28 cellular contexts compared by ENCODE assay signal in the genomic region with DNA sequence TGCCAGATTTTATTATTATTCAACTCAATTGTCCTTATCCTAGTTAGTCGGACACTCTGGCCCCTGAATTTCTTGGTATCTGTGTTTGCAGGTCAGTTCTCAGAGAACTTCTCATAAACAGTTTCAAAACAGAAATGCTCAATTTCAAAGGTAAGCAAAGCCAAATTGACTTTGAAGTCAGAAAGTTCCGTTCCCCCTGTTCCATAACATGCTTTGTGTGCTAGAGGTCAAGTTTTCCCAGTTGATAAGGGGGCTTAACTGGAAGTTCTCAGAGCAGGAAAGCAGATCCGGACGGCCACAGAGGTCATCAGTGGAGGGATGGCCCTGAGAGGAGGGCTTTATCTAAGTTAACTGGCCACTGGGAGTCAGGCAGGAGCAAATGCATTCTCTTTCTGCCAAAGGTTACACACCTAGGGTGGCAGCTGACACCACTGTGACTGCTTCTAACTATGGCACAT.
"Had no signal": no experiment of that assay in that cellular context is flagged by ENCODE, and none has a peak within 500 bp of the region (broad histone marks: within the 10 kb centered on the region; RNA-seq: fewer than 3 reads in every experiment).

No MANE protein-coding gene starts in this region.

- H3K4me1 ChIP-seq: thyroid gland had no signal

- H3K9me3 ChIP-seq: esophagus squamous epithelium, heart right ventricle, psoas muscle, stomach, thyroid gland had no signal

- ATAC-seq: heart right ventricle; naive thymus-derived CD8-positive, alpha-beta T cell; psoas muscle; sciatic nerve had no signal

- H3K36me3 ChIP-seq: esophagus squamous epithelium, heart right ventricle, stomach, thyroid gland had no signal

- FAIRE-seq: endometrium had no signal

- H3K27me3 ChIP-seq: esophagus squamous epithelium, heart right ventricle, stomach, thyroid gland had no signal

- H3K27ac ChIP-seq: coronary artery, esophagus squamous epithelium, heart right ventricle, psoas muscle, stomach, thyroid gland had no signal

- H3K4me3 ChIP-seq: coronary artery, esophagus squamous epithelium, heart right ventricle, psoas muscle, smooth muscle cell, stomach, thyroid gland had no signal

- DNase-seq: dermis blood vessel endothelial cell; effector memory CD4-positive, alpha-beta T cell; erythroblast; esophagus squamous epithelium; foreskin melanocyte; glutamatergic neuron; heart right ventricle; hypothalamus; immature natural killer cell; islet precursor cell; kidney glomerular epithelial cell; mesendoderm; naive thymus-derived CD8-positive, alpha-beta T cell; nephron progenitor cell; nucleus accumbens; posterior cingulate gyrus; psoas muscle; stimulated activated CD4-positive, alpha-beta T cell treated with anti-CD3 and anti-CD28 coated beads, Interleukin-12 subunit alpha, Interleukin-12 subunit beta, amount 100 ng/mL, for 4 hours; stimulated activated CD4-positive, alpha-beta T cell treated with anti-CD3 and anti-CD28 coated beads, Interleukin-1b, Interleukin-23, amount 100 ng/mL, for 48 hours; stimulated activated CD4-positive, alpha-beta T cell treated with anti-CD3 and anti-CD28 coated beads, Interleukin-4, amount 100 ng/mL, for 1 hour; stimulated activated CD8-positive, alpha-beta memory T cell treated with anti-CD3 and anti-CD28 coated beads, Interleukin-4, amount 100 ng/mL, for 48 hours; stimulated activated naive CD4-positive, alpha-beta T cell treated with Interleukin-2 at 50 U/mL for 16 hours; stomach; thyroid gland had no signal

- H3K4me2 ChIP-seq: smooth muscle cell had no signal
